In the genomic region with DNA sequence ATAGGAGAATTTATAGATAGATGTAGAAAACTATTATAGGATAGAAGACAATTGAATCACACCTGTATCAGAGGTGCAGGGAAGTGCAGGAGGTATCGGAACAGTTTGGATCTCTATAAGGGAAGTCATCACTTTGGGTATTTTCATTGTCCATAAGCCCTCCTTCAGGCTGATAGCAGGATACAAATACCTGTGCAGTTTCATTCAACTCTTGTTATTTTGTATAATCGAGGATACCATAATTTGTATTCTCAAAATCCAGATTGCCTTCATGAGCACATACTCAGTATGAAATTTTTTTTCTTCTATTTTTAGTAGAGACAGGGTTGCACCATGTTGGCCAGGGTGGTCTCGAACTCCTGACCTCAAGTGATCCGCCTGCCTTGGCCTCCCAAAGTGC, we compare ENCODE assay signal across 2 cellular contexts.
TF ChIP-seq lines count a peak whose summit lies in the region.

No MANE protein-coding gene starts in this region.

TF ChIP-seq in SK-N-SH, 30 proteins besides CTCF, POLR2A, EP300 and RAD21 (continued from another document):
- TF ChIP-seq, protein P1, sequence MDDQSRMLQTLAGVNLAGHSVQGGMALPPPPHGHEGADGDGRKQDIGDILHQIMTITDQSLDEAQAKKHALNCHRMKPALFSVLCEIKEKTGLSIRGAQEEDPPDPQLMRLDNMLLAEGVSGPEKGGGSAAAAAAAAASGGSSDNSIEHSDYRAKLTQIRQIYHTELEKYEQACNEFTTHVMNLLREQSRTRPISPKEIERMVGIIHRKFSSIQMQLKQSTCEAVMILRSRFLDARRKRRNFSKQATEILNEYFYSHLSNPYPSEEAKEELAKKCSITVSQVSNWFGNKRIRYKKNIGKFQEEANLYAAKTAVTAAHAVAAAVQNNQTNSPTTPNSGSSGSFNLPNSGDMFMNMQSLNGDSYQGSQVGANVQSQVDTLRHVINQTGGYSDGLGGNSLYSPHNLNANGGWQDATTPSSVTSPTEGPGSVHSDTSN (IDR thresholded peaks at IDR 0.05): no peak
- TF ChIP-seq CHD2 (IDR thresholded peaks at IDR 0.05; ENCODE audit: low read length, partially characterized antibody) (no peak), MEF2A (IDR thresholded peaks at IDR 0.05; ENCODE audit: borderline replicate concordance, low read depth) (no peak)
TF ChIP-seq in SK-N-SH: peak in this region for 0.

TF ChIP-seq in SK-N-SH treated with all-trans-retinoic acid at 6 μM for 48 hours, 23 proteins besides CTCF, POLR2A, EP300 and RAD21 (continued from another document):
- no peak for TF ChIP-seq POU6F1 (CRISPR knock-in tag; IDR thresholded peaks at IDR 0.05; ENCODE audit: borderline replicate concordance, low read depth)
- no peak for TF ChIP-seq ZNF70 (CRISPR knock-in tag; IDR thresholded peaks at IDR 0.05)
